17 cellular contexts compared by ENCODE assay signal in the genomic region with DNA sequence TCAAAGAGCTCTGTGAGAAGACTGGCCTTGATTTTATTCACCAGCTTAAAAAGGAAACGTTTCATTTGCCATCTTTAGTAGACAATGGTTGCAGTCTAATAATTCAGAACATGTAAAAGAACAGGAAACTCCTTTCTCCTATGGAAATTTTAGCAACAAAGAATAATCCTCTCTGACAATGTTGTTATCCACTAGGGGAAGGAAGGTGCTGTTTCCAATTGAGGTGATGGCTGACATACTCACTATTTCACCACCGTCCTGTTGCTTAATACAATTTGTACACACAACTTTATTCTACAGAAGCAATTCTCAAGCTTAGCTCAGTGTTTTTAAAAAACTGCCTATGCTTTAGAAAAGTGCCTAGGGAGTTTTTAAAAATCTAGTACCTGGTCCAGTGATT.
"Had no signal": no experiment of that assay in that cellular context is flagged by ENCODE, and none has a peak within 500 bp of the region (broad histone marks: within the 10 kb centered on the region; RNA-seq: fewer than 3 reads in every experiment).

No MANE protein-coding gene starts in this region.

- H3K9me3 ChIP-seq: body of pancreas, sigmoid colon, upper lobe of right lung had no signal

- DNase-seq: activated CD4-positive, alpha-beta T cell treated with anti-CD3 and anti-CD28 coated beads, Interleukin-2, amount 10 ng/mL, durations not matched to agents 24 days and 14 days; activated CD4-positive, CD25-positive, alpha-beta regulatory T cell; activated CD8-positive, alpha-beta memory T cell treated with anti-CD3 and anti-CD28 coated beads, Interleukin-2, amount 50 U/mL, for 4 hours; activated CD8-positive, alpha-beta T cell treated with anti-CD3 and anti-CD28 coated beads, Interleukin-2, amount 10 ng/mL, durations not matched to agents 7 days and 5 days; activated gamma-delta T cell; activated T-cell treated with anti-CD3 and anti-CD28 coated beads, Interleukin-2, amount 50 U/mL, for 48 hours; amygdala; body of pancreas; erythroblast; foreskin melanocyte; head of caudate nucleus; sigmoid colon; stimulated activated CD4-positive, alpha-beta T cell treated with anti-CD3 and anti-CD28 coated beads, Interleukin-1b, Interleukin-23, amount 100 ng/mL, for 48 hours; stimulated activated naive CD8-positive, alpha-beta T cell treated with anti-CD3 and anti-CD28 coated beads, Interleukin-15, amount 100 ng/mL, for 72 hours; SW 1271; upper lobe of right lung had no signal

- ATAC-seq: activated CD8-positive, alpha-beta T cell treated with anti-CD3 and anti-CD28 coated beads, Interleukin-2, amount 10 ng/mL, durations not matched to agents 7 days and 5 days; activated naive CD4-positive, alpha-beta T cell treated with anti-CD3 and anti-CD28 coated beads, Interleukin-2, amount 50 U/mL, for 72 hours; body of pancreas; stimulated activated naive CD8-positive, alpha-beta T cell treated with anti-CD3 and anti-CD28 coated beads, Interleukin-15, amount 100 ng/mL, for 72 hours; upper lobe of right lung had no signal

- H3K4me3 ChIP-seq: body of pancreas, sigmoid colon, upper lobe of right lung had no signal

- H3K27ac ChIP-seq: body of pancreas, sigmoid colon, upper lobe of right lung had no signal

- H3K4me1 ChIP-seq: body of pancreas, sigmoid colon, upper lobe of right lung had no signal

- H3K27me3 ChIP-seq: body of pancreas, sigmoid colon, upper lobe of right lung had no signal
